Comparison of ENCODE assay signal across 12 cellular contexts in genomic region chr15:69034352-69034751, GRCh38.
DNase-seq lines count a peak whose midpoint lies in the region; TF ChIP-seq lines count a peak whose summit lies in the region.
"Had no signal": no experiment of that assay in that cellular context is flagged by ENCODE, and none has a peak within 500 bp of the region (broad histone marks: within the 10 kb centered on the region; RNA-seq: fewer than 3 reads in every experiment).

No MANE protein-coding gene starts in this region.

- no peak overlapping the region for H3K4me3 ChIP-seq in fibroblast of mammary gland (ENCODE audit: control insufficient read depth, low read depth, low read length)

- H3K27ac ChIP-seq in 22Rv1, result peak overlapping the region; percentile 68
- H3K27ac ChIP-seq: WERI-Rb-1 had no signal

- TF ChIP-seq CTCF in 22Rv1 (IDR thresholded peaks at IDR 0.05), result no peak
- TF ChIP-seq CTCF in fibroblast of mammary gland (conservative IDR thresholded peaks at IDR 0.05; ENCODE audit: control insufficient read depth, insufficient read depth, low read depth, low read length), result no peak

- DNase-seq in EL (peak; percentile 83), RKO (ENCODE audit: low spot score) (peak; percentile 78), fibroblast of mammary gland (ENCODE audit: low read depth) (peak; percentile 89), amygdala (lab: John Stamatoyannopoulos, UW) (no peak), middle frontal gyrus (ENCODE audit: extremely low spot score, low spot score) (no peak), germinal center (ENCODE audit: low spot score) (no peak), NCI-H187 (lab: John Stamatoyannopoulos, UW) (no peak)
- DNase-seq: CD4-positive, alpha-beta memory T cell; dermis blood vessel endothelial cell; naive B cell; WERI-Rb-1 had no signal

Comparison
In these comparisons a context has a peak if more than half of its experiments do, and no peak if none do; other contexts are left out.
1. DNase-seq: peak in EL (single experiment), RKO (single experiment) and fibroblast of mammary gland (single experiment); none in amygdala (0 of 56), middle frontal gyrus (single experiment), germinal center (single experiment) and NCI-H187 (0 of 2).